ENCODE assay signal across 8 cellular contexts in the genomic region with DNA sequence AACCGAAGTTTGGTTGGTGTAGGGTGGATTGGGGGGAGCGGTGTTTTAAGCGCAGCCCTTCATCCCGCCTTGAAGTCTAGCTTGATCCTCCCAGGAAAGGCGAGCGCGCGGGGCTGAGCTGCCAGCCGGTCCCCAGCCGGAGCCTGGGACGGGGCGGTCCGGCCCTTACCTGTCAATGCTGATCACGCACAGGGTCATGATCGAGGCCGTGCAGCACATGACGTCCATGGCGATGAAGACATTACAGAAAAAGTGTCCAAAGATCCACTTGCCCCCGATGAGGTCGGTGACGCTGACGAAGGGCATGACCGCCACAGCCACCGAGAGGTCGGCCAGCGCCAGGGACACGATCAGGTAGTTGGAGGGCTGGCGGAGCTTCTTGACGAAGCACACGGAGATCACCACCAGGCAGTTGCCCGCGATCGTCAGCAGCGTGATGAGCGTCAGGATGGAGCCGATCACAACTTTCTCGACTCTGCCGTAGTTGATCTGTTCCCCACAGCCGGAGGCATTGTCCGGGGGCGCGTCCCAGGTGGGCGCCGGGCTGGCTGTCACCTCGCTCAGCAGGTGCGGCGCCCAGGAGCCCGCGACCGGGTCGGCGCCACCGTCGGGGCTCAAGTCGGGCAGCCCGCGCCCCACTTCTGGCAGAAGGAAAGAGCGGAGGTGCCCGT. TPM values are rescaled to one million over a fixed set of nuclear protein-coding genes. Genes with fewer than 3 reads are reported as not detected.
DNase-seq lines count a peak whose midpoint lies in the region; ATAC-seq and TF ChIP-seq lines count a peak whose summit lies in the region.

No MANE protein-coding gene starts in this region.

- H3K4me1 Mint-ChIP-seq in activated CD4-positive, alpha-beta T cell treated with anti-CD3 and anti-CD28 coated beads, Interleukin-2, amount 10 ng/mL, durations not matched to agents 7 days and 5 days: peaks cover 11% of the 10 kb centered on the region
- H3K4me1 Mint-ChIP-seq in glutamatergic neuron (ENCODE audit: low read depth, unreplicated experiment): peaks cover 15% of the 10 kb centered on the region

- DNase-seq in AG10803 (ENCODE audit: low read depth): no peak
- peak; percentile 60 for DNase-seq in H7
- no peak for DNase-seq in activated CD4-positive, alpha-beta T cell treated with anti-CD3 and anti-CD28 coated beads, Interleukin-2, amount 10 ng/mL, durations not matched to agents 7 days and 5 days
- DNase-seq in glutamatergic neuron: peak; percentile 46
- no peak for DNase-seq in gastrocnemius medialis
- DNase-seq in BE2C: no peak
- no peak for DNase-seq in NCI-H187 (lab: John Stamatoyannopoulos, UW)
- DNase-seq in NCI-H2227 treated with DMSO at 0.1 percent for 48 hours (lab: John Stamatoyannopoulos, UW): no peak

- in situ Hi-C loops in gastrocnemius medialis (cut with MboI; ENCODE audit: low sequenced_read_pairs in 4 of 4): loop anchor here in 1 of 4 donors (25.0 kb wide), 1 partner anchor 1070 kb away; no protein-coding TSS in a partner anchor

- H3K27ac ChIP-seq in gastrocnemius medialis: peak overlapping the region in 1 of 4 donors; percentile 66

- no peak for TF ChIP-seq POLR2A in gastrocnemius medialis (IDR thresholded peaks at IDR 0.05)

- H3K27me3 ChIP-seq in H7 (ENCODE audit: control insufficient read depth, insufficient read depth, low read length) (peaks cover 24% of the 10 kb centered on the region), gastrocnemius medialis (peaks cover 27 to 40% (median 38%) of the 10 kb centered on the region in 3 donors), BE2C (peaks cover 80% of the 10 kb centered on the region)

- POLR2A ChIA-PET in activated CD4-positive, alpha-beta T cell treated with anti-CD3 and anti-CD28 coated beads, Interleukin-2, amount 10 ng/mL, durations not matched to agents 7 days and 5 days (lab: Charles Lee): no interaction called here

- H3K9me3 ChIP-seq in gastrocnemius medialis (no peaks in the 10 kb centered on the region), BE2C (no peaks in the 10 kb centered on the region; the same call in 1 of the 2 replicates)

- TF ChIP-seq CTCF in AG10803 (conservative IDR thresholded peaks at IDR 0.05; ENCODE audit: low read length) (no peak), glutamatergic neuron (IDR thresholded peaks at IDR 0.05; ENCODE audit: partially characterized antibody, unreplicated experiment) (no peak), gastrocnemius medialis (IDR thresholded peaks at IDR 0.05 in 4 of 5, conservative IDR thresholded peaks at IDR 0.05 in 1 of 5) (no peak), BE2C (IDR thresholded peaks at IDR 0.05; ENCODE audit: low read depth, low read length) (no peak)

- peaks cover 68% of the 10 kb centered on the region for H3K27me3 Mint-ChIP-seq in activated CD4-positive, alpha-beta T cell treated with anti-CD3 and anti-CD28 coated beads, Interleukin-2, amount 10 ng/mL, durations not matched to agents 7 days and 5 days
- H3K27me3 Mint-ChIP-seq in glutamatergic neuron (ENCODE audit: unreplicated experiment): peaks cover 9% of the 10 kb centered on the region

- H3K36me3 Mint-ChIP-seq in activated CD4-positive, alpha-beta T cell treated with anti-CD3 and anti-CD28 coated beads, Interleukin-2, amount 10 ng/mL, durations not matched to agents 7 days and 5 days (ENCODE audit: low read depth): no peaks in the 10 kb centered on the region
- peaks cover 6% of the 10 kb centered on the region for H3K36me3 Mint-ChIP-seq in glutamatergic neuron (ENCODE audit: unreplicated experiment)

- H3K4me3 ChIP-seq in AG10803 (ENCODE audit: low read length) (peak overlapping the region; percentile 55), H7 (ENCODE audit: insufficient read depth, low read depth, low read length) (peak overlapping the region; percentile 80), gastrocnemius medialis (peak overlapping the region; percentile 62 to 82 (median 68)), BE2C (ENCODE audit: low read depth, low read length) (no peak overlapping the region)

- CTCF ChIA-PET in activated CD4-positive, alpha-beta T cell treated with anti-CD3 and anti-CD28 coated beads, Interleukin-2, amount 10 ng/mL, durations not matched to agents 7 days and 5 days (lab: Charles Lee): interaction anchor here (1.1 kb wide), 1 partner anchor 14 kb away, joined by 4 read pairs; no protein-coding TSS in a partner anchor

- ATAC-seq in gastrocnemius medialis: peak; percentile 16 to 29

- H3K4me1 ChIP-seq in gastrocnemius medialis: peaks cover 0 to 5% of the 10 kb centered on the region in 2 donors
- no peaks in the 10 kb centered on the region for H3K4me1 ChIP-seq in BE2C

- intact Hi-C loops in gastrocnemius medialis (cut with DNase I; ENCODE audit: low total_unique reads): no loop called here

- no peak overlapping the region for H3K27ac Mint-ChIP-seq in activated CD4-positive, alpha-beta T cell treated with anti-CD3 and anti-CD28 coated beads, Interleukin-2, amount 10 ng/mL, durations not matched to agents 7 days and 5 days
- peak overlapping the region; percentile 95 for H3K27ac Mint-ChIP-seq in glutamatergic neuron (ENCODE audit: unreplicated experiment)

- H3K36me3 ChIP-seq in H7 (replicated peaks; ENCODE audit: control insufficient read depth, insufficient read depth, low read length): no peaks in the 10 kb centered on the region
- H3K36me3 ChIP-seq in gastrocnemius medialis: no peaks in the 10 kb centered on the region
- no peaks in the 10 kb centered on the region for H3K36me3 ChIP-seq in BE2C

- H3K4me3 Mint-ChIP-seq in activated CD4-positive, alpha-beta T cell treated with anti-CD3 and anti-CD28 coated beads, Interleukin-2, amount 10 ng/mL, durations not matched to agents 7 days and 5 days: peak overlapping the region; percentile 77
- peak overlapping the region; percentile 97 for H3K4me3 Mint-ChIP-seq in glutamatergic neuron (ENCODE audit: unreplicated experiment)

- H3K9me3 Mint-ChIP-seq in activated CD4-positive, alpha-beta T cell treated with anti-CD3 and anti-CD28 coated beads, Interleukin-2, amount 10 ng/mL, durations not matched to agents 7 days and 5 days: no peaks in the 10 kb centered on the region
- peaks cover 9% of the 10 kb centered on the region for H3K9me3 Mint-ChIP-seq in glutamatergic neuron (ENCODE audit: unreplicated experiment)

RNA-seq across cellular contexts. Expression of gene HTR7, which starts 0.7 kb away (rescaled TPM):
- total RNA-seq in H7 (2014; rRNA removed; shearing (Covaris generic)): 34.3 and 48.6 TPM in 2 replicates
- not detected for total RNA-seq in activated CD4-positive, alpha-beta T cell treated with anti-CD3 and anti-CD28 coated beads, Interleukin-2, amount 10 ng/mL, durations not matched to agents 7 days and 5 days
- total RNA-seq in glutamatergic neuron (ENCODE audit: unreplicated experiment): 13.3 TPM
- total RNA-seq in gastrocnemius medialis: 1 to 10 TPM in 1 of 4 donors, under 1 TPM in 2, not detected in 1; 0.61 to 1.2 (median 0.85) TPM
- not detected for polyA plus RNA-seq in BE2C (2012; ENCODE audit: insufficient read depth, insufficient read length, low read depth)

RNA-seq across cellular contexts. Expression of gene RPP30, which starts 14.7 kb away (rescaled TPM):
- total RNA-seq in H7 (2014; rRNA removed; shearing (Covaris generic)): 95.8 and 101 TPM in 2 replicates
- 10 to 100 TPM; 48.9 to 60.2 TPM for total RNA-seq in activated CD4-positive, alpha-beta T cell treated with anti-CD3 and anti-CD28 coated beads, Interleukin-2, amount 10 ng/mL, durations not matched to agents 7 days and 5 days
- 31.5 TPM for total RNA-seq in glutamatergic neuron (ENCODE audit: unreplicated experiment)
- 10 to 100 TPM; 20.4 to 44.9 (median 31.3) TPM for total RNA-seq in gastrocnemius medialis
- 44.6 TPM for polyA plus RNA-seq in BE2C (2012; ENCODE audit: insufficient read depth, insufficient read length, low read depth)

Comparison
In these comparisons a context has a peak if more than half of its experiments do, and no peak if none do; other contexts are left out.
1. DNase-seq: peak in H7 (single experiment) and glutamatergic neuron (single experiment); none in AG10803 (single experiment), activated CD4-positive, alpha-beta T cell treated with anti-CD3 and anti-CD28 coated beads, Interleukin-2, amount 10 ng/mL, durations not matched to agents 7 days and 5 days (single experiment), gastrocnemius medialis (0 of 2), BE2C (single experiment), NCI-H187 (0 of 2) and NCI-H2227 treated with DMSO at 0.1 percent for 48 hours (single experiment).